Comparison of ENCODE assay signal across 8 cellular contexts in the genomic region with DNA sequence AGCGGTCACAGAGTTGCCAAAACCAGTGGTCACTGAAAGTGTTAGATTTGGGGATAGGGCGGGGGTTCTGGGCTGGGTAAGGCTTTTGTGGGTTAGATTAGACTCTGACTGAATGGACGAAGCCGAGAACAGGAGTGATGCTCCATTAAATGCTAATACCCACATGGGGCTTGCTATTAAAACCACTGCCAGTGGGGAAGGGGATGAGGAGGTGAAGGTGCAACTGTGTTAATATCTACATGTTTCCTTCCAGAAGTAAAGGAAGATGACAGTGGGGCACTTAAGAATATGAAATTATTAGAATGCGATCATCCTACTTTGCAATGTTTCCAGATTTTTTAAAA. TPM values are rescaled to one million over a fixed set of nuclear protein-coding genes. Genes with fewer than 3 reads are reported as not detected.
DNase-seq lines count a peak whose midpoint lies in the region; TF ChIP-seq lines count a peak whose summit lies in the region.

No MANE protein-coding gene starts in this region.

- peaks cover 66% of the 10 kb centered on the region for H3K36me3 Mint-ChIP-seq in neural progenitor cell

- H3K79me2 ChIP-seq in neural progenitor cell (ENCODE audit: low read depth): peaks cover 28% of the 10 kb centered on the region

- peak overlapping the region; percentile 62 for H3K4me3 ChIP-seq in H7 (ENCODE audit: insufficient read depth, low read depth, low read length)
- H3K4me3 ChIP-seq in neural progenitor cell: peak overlapping the region; percentile 80

- peak overlapping the region; percentile 90 for H3K27ac ChIP-seq in neural progenitor cell

- H3K4me2 ChIP-seq in neural progenitor cell: peak overlapping the region; percentile 84

- H3K27me3 Mint-ChIP-seq in neural progenitor cell (ENCODE audit: insufficient read depth, low read depth): no peaks in the 10 kb centered on the region

- H3F3A ChIP-seq in neural progenitor cell (ENCODE audit: low read depth): peaks cover 7% of the 10 kb centered on the region

- H3K27me3 ChIP-seq in H7 (ENCODE audit: control insufficient read depth, insufficient read depth, low read length) (no peaks in the 10 kb centered on the region), neural progenitor cell (no peaks in the 10 kb centered on the region)

- peaks cover 7% of the 10 kb centered on the region for H3K4me1 Mint-ChIP-seq in neural progenitor cell

- H4K20me1 ChIP-seq in neural progenitor cell (ENCODE audit: low read depth): no peaks in the 10 kb centered on the region

- H3K4me3 Mint-ChIP-seq in neural progenitor cell: peak overlapping the region; percentile 96

- H3K9me3 ChIP-seq in neural progenitor cell (ENCODE audit: low read depth): peaks cover 21% of the 10 kb centered on the region

- H3K4me1 ChIP-seq in neural progenitor cell: peaks cover 6% of the 10 kb centered on the region

- peaks cover 75% of the 10 kb centered on the region for H3K9me3 Mint-ChIP-seq in neural progenitor cell

- H3K9ac ChIP-seq in neural progenitor cell: peak overlapping the region; percentile 88

- H2AFZ ChIP-seq in neural progenitor cell (replicated peaks): peak overlapping the region; percentile 95

- peak; percentile 69 for DNase-seq in DMS53 (lab: John Stamatoyannopoulos, UW)
- DNase-seq in H7: peak; percentile 59
- DNase-seq in NOMO-1 treated with dmso at 0.1 percent for 144 hours (lab: John Stamatoyannopoulos, UW; ENCODE audit: unreplicated experiment): peak; percentile 27
- peak; percentile 23 for DNase-seq in epidermal melanocyte (ENCODE audit: insufficient read length, low spot score)
- no peak for DNase-seq in neural progenitor cell (ENCODE audit: low spot score)
- DNase-seq in GF-D8 (lab: John Stamatoyannopoulos, UW): no peak
- DNase-seq in NCI-H1417 (lab: John Stamatoyannopoulos, UW): no peak
- DNase-seq in SW480 (ENCODE audit: low spot score): no peak

- TF ChIP-seq CTCF in neural progenitor cell (IDR thresholded peaks at IDR 0.05): no peak

- H3K27ac Mint-ChIP-seq in neural progenitor cell: peak overlapping the region; percentile 94

- H3K36me3 ChIP-seq in H7 (replicated peaks; ENCODE audit: control insufficient read depth, insufficient read depth, low read length) (peaks cover 8% of the 10 kb centered on the region), neural progenitor cell (peaks cover 25% of the 10 kb centered on the region)

RNA-seq across cellular contexts. Expression of gene ZNF614, which starts 0.6 kb away (rescaled TPM):
- total RNA-seq in H7 (2014; rRNA removed; shearing (Covaris generic)): 7.3 and 13.5 TPM in 2 replicates
- 19.1 and 21.5 TPM in 2 replicates for total RNA-seq in neural progenitor cell (ENCODE audit: low replicate concordance)

RNA-seq across cellular contexts. Expression of gene ZNF432, which starts 19.9 kb away (rescaled TPM):
- 2.3 and 2.9 TPM in 2 replicates for total RNA-seq in H7 (2014; rRNA removed; shearing (Covaris generic))
- total RNA-seq in neural progenitor cell (ENCODE audit: low replicate concordance): 17.7 and 23.3 TPM in 2 replicates

RNA-seq across cellular contexts. Expression of gene ZNF615, which starts 20.7 kb away (rescaled TPM):
- 0.80 and 1.4 TPM in 2 replicates for total RNA-seq in H7 (2014; rRNA removed; shearing (Covaris generic))
- total RNA-seq in neural progenitor cell (ENCODE audit: low replicate concordance): 15.9 and 31.4 TPM in 2 replicates

RNA-seq across cellular contexts. Expression of gene ZNF350, which starts 42.1 kb away (rescaled TPM):
- total RNA-seq in H7 (2014; rRNA removed; shearing (Covaris generic)): 0.15 and 0.28 TPM in 2 replicates
- 4.6 and 7.3 TPM in 2 replicates for total RNA-seq in neural progenitor cell (ENCODE audit: low replicate concordance)

Comparison
In these comparisons a context has a peak if more than half of its experiments do, and no peak if none do; other contexts are left out.
1. DNase-seq: peak in DMS53 (single experiment), H7 (single experiment), NOMO-1 treated with dmso at 0.1 percent for 144 hours (single experiment) and epidermal melanocyte (single experiment); none in neural progenitor cell (single experiment), GF-D8 (single experiment), NCI-H1417 (0 of 3) and SW480 (single experiment).